Comparison of ENCODE assay signal across 9 cellular contexts in genomic region chr9:95055337-95055850, GRCh38.
DNase-seq lines count a peak whose midpoint lies in the region; ATAC-seq and TF ChIP-seq lines count a peak whose summit lies in the region.
"Had no signal": no experiment of that assay in that cellular context is flagged by ENCODE, and none has a peak within 500 bp of the region (broad histone marks: within the 10 kb centered on the region; RNA-seq: fewer than 3 reads in every experiment).

No MANE protein-coding gene starts in this region.

- intact Hi-C loops in body of pancreas (cut with DNase I): no loop called here

- H3K27ac ChIP-seq in GM23248 (peak overlapping the region; percentile 85), body of pancreas (peak overlapping the region; percentile 17 to 82 (median 68)), layer of hippocampus (ENCODE audit: low read depth, low read length) (peak overlapping the region; percentile 76)

- H3K36me3 ChIP-seq in GM23248 (ENCODE audit: low read depth): peaks cover 40% of the 10 kb centered on the region
- H3K36me3 ChIP-seq in body of pancreas (replicated peaks in 1 of 2; ENCODE audit: insufficient read depth in 1 of 2, low read depth in 2 of 2): no peaks in the 10 kb centered on the region
- peaks cover 29% of the 10 kb centered on the region for H3K36me3 ChIP-seq in skeletal muscle satellite cell (ENCODE audit: insufficient read depth, low read length)

- peaks cover 28% of the 10 kb centered on the region; the same call in 1 of the 2 replicates for H4K20me1 ChIP-seq in GM23248 (ENCODE audit: insufficient read depth)

- no peaks in the 10 kb centered on the region for H3K9me3 ChIP-seq in GM23248 (ENCODE audit: low read depth)
- H3K9me3 ChIP-seq in body of pancreas: no peaks in the 10 kb centered on the region
- H3K9me3 ChIP-seq in skeletal muscle satellite cell (replicated peaks; ENCODE audit: low read length): no peaks in the 10 kb centered on the region

- in situ Hi-C loops in GM23248 (cut with MboI): no loop called here

- no peak overlapping the region for H2AFZ ChIP-seq in GM23248

- H3K9me2 ChIP-seq in GM23248 (ENCODE audit: insufficient read depth): no peaks in the 10 kb centered on the region

- peak overlapping the region; percentile 76 for H3K9ac ChIP-seq in GM23248
- H3K9ac ChIP-seq in skeletal muscle satellite cell (ENCODE audit: low read depth, low read length): peak overlapping the region; percentile 78

- peaks cover 81% of the 10 kb centered on the region for H3F3A ChIP-seq in GM23248 (ENCODE audit: insufficient read depth)

- 3 to 7% methylated on average over 5 of the region's 5 CpGs for WGBS in GM23248 (ENCODE audit: low coverage in 1 of 2, low lambda C conversion rate in 2 of 2, missing lambda C conversion rate in 2 of 2), 2 experiments
- 6% methylated on average over 5 of the region's 5 CpGs for WGBS in body of pancreas, 2 donors

- peaks cover 99% of the 10 kb centered on the region for H3K4me1 ChIP-seq in GM23248 (ENCODE audit: insufficient read depth)
- peaks cover 96% of the 10 kb centered on the region for H3K4me1 ChIP-seq in body of pancreas
- H3K4me1 ChIP-seq in skeletal muscle satellite cell (ENCODE audit: control insufficient read depth, insufficient read depth, low read length): peaks cover 82% of the 10 kb centered on the region

- no peaks in the 10 kb centered on the region for H3K27me3 ChIP-seq in GM23248 (replicated peaks; ENCODE audit: insufficient read depth)
- H3K27me3 ChIP-seq in body of pancreas: no peaks in the 10 kb centered on the region
- H3K27me3 ChIP-seq in layer of hippocampus (ENCODE audit: control insufficient read depth, insufficient read depth, low read length): no peaks in the 10 kb centered on the region
- H3K27me3 ChIP-seq in skeletal muscle satellite cell (ENCODE audit: control insufficient read depth, insufficient read depth, low read length): no peaks in the 10 kb centered on the region

- H3K4me3 ChIP-seq in GM23248: peak overlapping the region; percentile 54
- H3K4me3 ChIP-seq in body of pancreas: no peak overlapping the region
- peak overlapping the region; percentile 55 for H3K4me3 ChIP-seq in skeletal muscle satellite cell (ENCODE audit: low read length)

- H3K79me2 ChIP-seq in GM23248 (ENCODE audit: insufficient read depth): peaks cover 100% of the 10 kb centered on the region

- TF ChIP-seq CTCF in body of pancreas (IDR thresholded peaks at IDR 0.05): no peak

- TF ChIP-seq POLR2A in body of pancreas (IDR thresholded peaks at IDR 0.05): no peak

- H3K4me2 ChIP-seq in GM23248 (ENCODE audit: unreplicated experiment) (peak overlapping the region; percentile 84), skeletal muscle satellite cell (ENCODE audit: low read length) (peak overlapping the region; percentile 85)

- DNase-seq in GM23248 (peak; percentile 53), body of pancreas (no peak), GM03348 (ENCODE audit: low spot score) (no peak), NCI-H1105 (lab: John Stamatoyannopoulos, UW) (no peak), T-helper 1 cell (no peak)
- DNase-seq in activated CD4-positive, alpha-beta T cell treated with anti-CD3 and anti-CD28 coated beads for 48 hours: no peak

- no peak for ATAC-seq in body of pancreas
- ATAC-seq: stimulated activated memory B cell treated with anti-CD40 and anti-IgM and Interleukin-4, amounts not matched to agents 10 μg/mL and 1 μg/mL and 100 μg/mL, for 72 hours had no signal

Comparison
In these comparisons a context has a peak if more than half of its experiments do, and no peak if none do; other contexts are left out.
1. H3K4me3 ChIP-seq: peak in GM23248 (single experiment) and skeletal muscle satellite cell (single experiment); none in body of pancreas (0 of 2).
2. Peak in every context shown above with its lines, with median percentiles within 50 percentile points of each other: H3K27ac ChIP-seq.